Comparison of ENCODE assay signal across 21 cellular contexts in genomic region chr7:53642361-53642760, GRCh38.
"Had no signal": no experiment of that assay in that cellular context is flagged by ENCODE, and none has a peak within 500 bp of the region (broad histone marks: within the 10 kb centered on the region; RNA-seq: fewer than 3 reads in every experiment).

No MANE protein-coding gene starts in this region.

- H3K4me1 Mint-ChIP-seq: activated CD8-positive, alpha-beta memory T cell treated with anti-CD3 and anti-CD28 coated beads, Interleukin-2, amount 10 ng/mL, durations not matched to agents 7 days and 5 days; activated naive CD4-positive, alpha-beta T cell treated with anti-CD3 and anti-CD28 coated beads, Interleukin-2, amount 10 ng/mL, durations not matched to agents 7 days and 5 days; naive thymus-derived CD8-positive, alpha-beta T cell had no signal

- H3K27me3 Mint-ChIP-seq: activated CD8-positive, alpha-beta memory T cell treated with anti-CD3 and anti-CD28 coated beads, Interleukin-2, amount 10 ng/mL, durations not matched to agents 7 days and 5 days; activated naive CD4-positive, alpha-beta T cell treated with anti-CD3 and anti-CD28 coated beads, Interleukin-2, amount 10 ng/mL, durations not matched to agents 7 days and 5 days; naive thymus-derived CD8-positive, alpha-beta T cell; progenitor cell of endocrine pancreas; type B pancreatic cell had no signal

- ATAC-seq: activated CD8-positive, alpha-beta memory T cell treated with anti-CD3 and anti-CD28 coated beads, Interleukin-2, amount 10 ng/mL, durations not matched to agents 7 days and 5 days; esophagus mucosa; left cardiac atrium; naive thymus-derived CD8-positive, alpha-beta T cell; right cardiac atrium had no signal

- DNase-seq: activated CD4-positive, alpha-beta T cell treated with anti-CD3 and anti-CD28 coated beads for 1 hour; activated CD4-positive, alpha-beta T cell treated with anti-CD3 and anti-CD28 coated beads, Interleukin-2, amount 50 U/mL, for 48 hours; activated CD8-positive, alpha-beta memory T cell treated with anti-CD3 and anti-CD28 coated beads, Interleukin-2, amount 10 ng/mL, durations not matched to agents 7 days and 5 days; activated naive CD4-positive, alpha-beta T cell treated with anti-CD3 and anti-CD28 coated beads, Interleukin-2, amount 10 ng/mL, durations not matched to agents 7 days and 5 days; activated T-cell treated with anti-CD3 and anti-CD28 coated beads, Interleukin-2, amount 50 U/mL, for 1 hour; caudate nucleus; colonic mucosa; hippocampal formation; left cardiac atrium; naive thymus-derived CD8-positive, alpha-beta T cell; right cardiac atrium; small intestine; stimulated activated CD4-positive, alpha-beta T cell treated with anti-CD3 and anti-CD28 coated beads, Interleukin-4, amount 100 ng/mL, for 4 hours; stimulated activated CD8-positive, alpha-beta memory T cell treated with anti-CD3 and anti-CD28 coated beads, Interleukin-4, amount 100 ng/mL, for 48 hours; stimulated activated naive CD4-positive, alpha-beta T cell treated with Interleukin-2 at 50 U/mL for 16 hours had no signal

- H3K4me3 ChIP-seq: ascending aorta, colonic mucosa, lung had no signal

- H3K4me3 Mint-ChIP-seq: activated CD8-positive, alpha-beta memory T cell treated with anti-CD3 and anti-CD28 coated beads, Interleukin-2, amount 10 ng/mL, durations not matched to agents 7 days and 5 days; activated naive CD4-positive, alpha-beta T cell treated with anti-CD3 and anti-CD28 coated beads, Interleukin-2, amount 10 ng/mL, durations not matched to agents 7 days and 5 days; naive thymus-derived CD8-positive, alpha-beta T cell; type B pancreatic cell had no signal

- H3K36me3 Mint-ChIP-seq: activated CD8-positive, alpha-beta memory T cell treated with anti-CD3 and anti-CD28 coated beads, Interleukin-2, amount 10 ng/mL, durations not matched to agents 7 days and 5 days; activated naive CD4-positive, alpha-beta T cell treated with anti-CD3 and anti-CD28 coated beads, Interleukin-2, amount 10 ng/mL, durations not matched to agents 7 days and 5 days; naive thymus-derived CD8-positive, alpha-beta T cell; type B pancreatic cell had no signal

- H3K27ac Mint-ChIP-seq: activated CD8-positive, alpha-beta memory T cell treated with anti-CD3 and anti-CD28 coated beads, Interleukin-2, amount 10 ng/mL, durations not matched to agents 7 days and 5 days; activated naive CD4-positive, alpha-beta T cell treated with anti-CD3 and anti-CD28 coated beads, Interleukin-2, amount 10 ng/mL, durations not matched to agents 7 days and 5 days; activated T-helper 2 cell treated with anti-CD3 and anti-CD28 coated beads, Interferon-gamma antibody, Interleukin-2, Interleukin-4, amounts not matched to agents 10 μg/mL and 5 μg/mL and 100 μg/mL, durations not matched to agents 14 hours and 24 hours and 36 hours; naive thymus-derived CD8-positive, alpha-beta T cell; progenitor cell of endocrine pancreas; type B pancreatic cell had no signal

- H3K9me3 Mint-ChIP-seq: type B pancreatic cell had no signal
